15 cellular contexts compared by ENCODE assay signal in genomic region chrX:88136328-88136727, GRCh38.
"Had no signal": no experiment of that assay in that cellular context is flagged by ENCODE, and none has a peak within 500 bp of the region (broad histone marks: within the 10 kb centered on the region; RNA-seq: fewer than 3 reads in every experiment).

No MANE protein-coding gene starts in this region.

- H3K9me3 ChIP-seq: SK-N-SH had no signal

- FAIRE-seq: K562 had no signal

- H3K4me1 Mint-ChIP-seq: IgD-negative memory B cell had no signal

- H3K4me2 ChIP-seq: KMS-11, SK-N-SH had no signal

- H3K36me3 Mint-ChIP-seq: IgD-negative memory B cell had no signal

- H3K4me3 Mint-ChIP-seq: IgD-negative memory B cell had no signal

- H3K9ac ChIP-seq: KMS-11, SK-N-SH had no signal

- H3K27ac Mint-ChIP-seq: IgD-negative memory B cell had no signal

- H3K9me2 ChIP-seq: SK-N-SH had no signal

- H3K4me3 ChIP-seq: K562 had no signal

- DNase-seq: NCI-H187, NCI-H2029, NCI-H2171, NCI-H226, NCI-H510A, NCI-H524 treated with DMSO at 0.1 percent for 48 hours, NCI-H69, SHP77, SK-N-SH had no signal

- H3K27me3 Mint-ChIP-seq: IgD-negative memory B cell had no signal

- ATAC-seq: K562, Panc1, PC-3 had no signal

- H3K27ac ChIP-seq: KMS-11, RWPE1 had no signal
